9 cellular contexts compared by ENCODE assay signal in the genomic region with DNA sequence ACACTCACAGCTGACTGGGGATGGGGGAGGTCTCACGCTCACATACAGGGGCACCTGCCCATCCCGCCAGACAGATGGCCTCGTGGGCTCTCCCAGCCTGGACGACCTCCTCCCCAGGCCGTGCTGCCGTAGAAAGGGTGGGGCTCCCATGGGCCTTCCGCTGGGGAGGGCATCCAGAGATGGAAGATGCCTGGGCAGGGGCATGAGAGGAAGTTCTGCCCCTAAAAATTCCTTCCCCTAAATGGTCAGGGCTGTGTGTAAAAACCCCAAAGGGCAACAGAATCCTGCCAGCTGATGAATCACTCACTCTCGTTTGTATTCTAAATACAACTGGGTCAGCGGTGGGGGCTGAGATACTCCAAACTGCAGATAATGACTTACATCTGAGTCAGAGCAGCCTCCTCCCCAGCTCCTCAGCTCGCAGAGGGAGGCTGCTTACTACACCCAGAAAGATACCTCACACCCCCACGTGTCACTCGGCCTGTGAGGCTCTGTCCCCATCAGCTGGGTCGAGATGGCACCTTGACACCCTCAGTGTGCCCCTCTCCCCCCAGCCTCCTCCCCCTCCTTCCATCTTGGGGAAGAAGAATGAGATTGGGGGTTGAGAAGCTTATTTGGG. TPM values are rescaled to one million over a fixed set of nuclear protein-coding genes. Genes with fewer than 3 reads are reported as not detected.
DNase-seq lines count a peak whose midpoint lies in the region; ATAC-seq, FAIRE-seq and TF ChIP-seq lines count a peak whose summit lies in the region.
"Had no signal": no experiment of that assay in that cellular context is flagged by ENCODE, and none has a peak within 500 bp of the region (broad histone marks: within the 10 kb centered on the region; RNA-seq: fewer than 3 reads in every experiment).

No MANE protein-coding gene starts in this region.

- ATAC-seq in HG02759 (IDR thresholded peaks at IDR 0.05; ENCODE audit: unreplicated experiment) (peak; percentile 39), GM21619 (IDR thresholded peaks at IDR 0.05; ENCODE audit: unreplicated experiment) (no peak)

- H3K4me2 ChIP-seq in keratinocyte (ENCODE audit: control insufficient read depth, extremely low read depth, insufficient read depth, low read depth, low read length): peak overlapping the region; percentile 87

- no peak overlapping the region for H2AFZ ChIP-seq in keratinocyte (ENCODE audit: control insufficient read depth, low read length)

- peaks cover 80% of the 10 kb centered on the region for H3K4me1 ChIP-seq in keratinocyte (ENCODE audit: control insufficient read depth, extremely low read depth, insufficient read depth, low read length)

- no peaks in the 10 kb centered on the region for H3K9me3 ChIP-seq in keratinocyte (ENCODE audit: control insufficient read depth, low read depth, low read length)

- H4K20me1 ChIP-seq in keratinocyte (ENCODE audit: control insufficient read depth, extremely low read depth, insufficient read depth, low read length): peaks cover 80% of the 10 kb centered on the region

- H3K4me3 ChIP-seq in astrocyte of the cerebellum (ENCODE audit: low read depth, low read length) (no peak overlapping the region), keratinocyte (ENCODE audit: control insufficient read depth in 2 of 3, extremely low read depth in 1 of 3, insufficient read depth in 2 of 3, low read depth in 1 of 3, low read length in 3 of 3) (peak overlapping the region in 2 of 3 experiments; percentile 46 to 61)

- dilution Hi-C loops in keratinocyte (cut with MboI; ENCODE audit: extremely low pct_ligation_motif_present, low sequenced_read_pairs): no loop called here

- H3K27me3 ChIP-seq in keratinocyte (ENCODE audit: control insufficient read depth, extremely low read depth, insufficient read depth, low read length): no peaks in the 10 kb centered on the region

- peak overlapping the region; percentile 83 for H3K27ac ChIP-seq in keratinocyte (ENCODE audit: control insufficient read depth, insufficient read depth, low read length)

- peaks cover 95% of the 10 kb centered on the region for H3K79me2 ChIP-seq in keratinocyte (ENCODE audit: control insufficient read depth, insufficient read depth, low read length)

- FAIRE-seq in keratinocyte (lab: Jason Lieb, UNC): peak; percentile 98
- FAIRE-seq: endometrium had no signal

- no peak for TF ChIP-seq CTCF in astrocyte of the cerebellum (IDR thresholded peaks at IDR 0.05; ENCODE audit: low read depth, low read length, missing control alignments)
- TF ChIP-seq CTCF in keratinocyte (optimal IDR thresholded peaks at IDR 0.05 in 1 of 3, IDR thresholded peaks at IDR 0.05 in 1 of 3, conservative IDR thresholded peaks at IDR 0.05 in 1 of 3; ENCODE audit: extremely low read depth in 1 of 3, insufficient read depth in 2 of 3, low read length in 3 of 3): no peak

- peaks cover 49 to 70% of the 10 kb centered on the region in 2 experiments for H3K36me3 ChIP-seq in keratinocyte (ENCODE audit: control insufficient read depth in 2 of 2, extremely low read depth in 1 of 2, insufficient read depth in 2 of 2, low read length in 2 of 2)

- H3K9me1 ChIP-seq in keratinocyte (ENCODE audit: control insufficient read depth, extremely low read depth, insufficient read depth, low read length): peaks cover 28% of the 10 kb centered on the region

- in situ Hi-C loops in astrocyte of the cerebellum (cut with HindIII; ENCODE audit: low sequenced_read_pairs): no loop called here

- peak; percentile 91 for DNase-seq in T1000 (lab: John Stamatoyannopoulos, UW)
- peak; percentile 90 for DNase-seq in astrocyte of the cerebellum (ENCODE audit: low read depth)
- DNase-seq in keratinocyte (ENCODE audit: low read depth, low spot score): peak; percentile 81
- peak in 3 of 4 experiments; percentile 51 to 73 (median 67) for DNase-seq in stimulated activated CD4-positive, alpha-beta T cell treated with anti-CD3 and anti-CD28 coated beads, Interleukin-1b, Interleukin-23, amount 100 ng/mL, for 24 hours (ENCODE audit: low read depth in 4 of 4, low spot score in 1 of 4)
- DNase-seq in cerebellum (ENCODE audit: low spot score): no peak
- no peak for DNase-seq in NCI-H146 (lab: John Stamatoyannopoulos, UW)

- H3K9ac ChIP-seq in keratinocyte (ENCODE audit: control insufficient read depth, extremely low read depth, insufficient read depth, low read length): peak overlapping the region; percentile 69

RNA-seq across cellular contexts. Expression of a gene that starts 10.1 kb away (rescaled TPM):
- 388 to 423 TPM (median 388 TPM) in 3 replicates for polyA plus RNA-seq in keratinocyte
- polyA plus RNA-seq in keratinocyte (2011; ENCODE audit: low read depth): 337 TPM
- polyA plus RNA-seq in keratinocyte (2011; cell fraction: cytosol; rRNA removed): 391 and 468 TPM in 2 replicates
- 312 and 336 TPM in 2 replicates for polyA plus RNA-seq in keratinocyte (2011; cell fraction: nucleus; rRNA removed)
- 204 and 352 TPM in 2 replicates for polyA plus RNA-seq in keratinocyte (2012; ENCODE audit: low replicate concordance)
- polyA minus RNA-seq in keratinocyte: 342 to 533 TPM (median 448 TPM) in 3 replicates
- polyA minus RNA-seq in keratinocyte (2011; cell fraction: cytosol; rRNA and poly(A)+ RNA removed): 411 TPM
- 185 and 236 TPM in 2 replicates for polyA minus RNA-seq in keratinocyte (2011; cell fraction: nucleus; rRNA and poly(A)+ RNA removed)
- total RNA-seq in cerebellum: 54.0 TPM

Comparison
In these comparisons a context has a peak if more than half of its experiments do, and no peak if none do; other contexts are left out.
1. DNase-seq: peak in T1000 (single experiment), astrocyte of the cerebellum (single experiment), keratinocyte (single experiment) and stimulated activated CD4-positive, alpha-beta T cell treated with anti-CD3 and anti-CD28 coated beads, Interleukin-1b, Interleukin-23, amount 100 ng/mL, for 24 hours (3 of 4); none in cerebellum (single experiment) and NCI-H146 (single experiment).